Comparison of ENCODE assay signal across 1 cellular context in the genomic region with DNA sequence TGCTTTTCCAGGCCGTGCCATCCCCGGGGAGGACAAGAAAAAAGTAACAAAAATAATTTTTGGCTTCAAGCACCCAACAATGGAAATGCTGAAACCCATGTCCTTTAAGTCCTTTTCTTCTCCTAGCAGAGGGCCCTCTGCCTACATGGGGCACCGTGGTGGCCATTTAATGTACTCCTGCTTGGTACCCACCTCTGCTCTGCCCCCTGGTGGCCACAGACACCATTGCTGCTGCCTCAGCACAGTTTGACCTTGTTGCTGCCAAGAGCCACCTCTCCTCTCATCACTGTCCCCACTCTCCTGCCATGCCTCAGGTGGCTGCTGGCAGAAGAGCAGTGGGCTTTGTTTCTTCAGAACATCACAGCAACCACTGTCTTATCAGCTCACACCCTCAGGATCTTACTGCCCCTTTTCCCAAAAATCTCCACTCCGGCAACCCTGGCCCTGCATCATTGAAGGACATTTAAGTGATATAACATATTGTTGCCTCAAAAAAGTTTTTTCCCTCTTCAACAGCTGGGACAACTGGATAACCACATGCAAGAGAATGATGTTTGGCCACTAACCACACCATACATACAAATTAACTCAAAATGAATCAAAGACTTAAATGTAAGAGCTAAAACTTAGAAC.
A peak's percentile ranks its signal among the peaks of the same experiment; 100 is the strongest.
TF ChIP-seq lines count a peak whose summit lies in the region.

No MANE protein-coding gene starts in this region.

TF ChIP-seq in SK-N-SH, 30 proteins besides CTCF, POLR2A, EP300 and RAD21 (continued from another document):
- TF ChIP-seq, protein P1, sequence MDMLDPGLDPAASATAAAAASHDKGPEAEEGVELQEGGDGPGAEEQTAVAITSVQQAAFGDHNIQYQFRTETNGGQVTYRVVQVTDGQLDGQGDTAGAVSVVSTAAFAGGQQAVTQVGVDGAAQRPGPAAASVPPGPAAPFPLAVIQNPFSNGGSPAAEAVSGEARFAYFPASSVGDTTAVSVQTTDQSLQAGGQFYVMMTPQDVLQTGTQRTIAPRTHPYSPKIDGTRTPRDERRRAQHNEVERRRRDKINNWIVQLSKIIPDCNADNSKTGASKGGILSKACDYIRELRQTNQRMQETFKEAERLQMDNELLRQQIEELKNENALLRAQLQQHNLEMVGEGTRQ (IDR thresholded peaks at IDR 0.05; ENCODE audit: borderline replicate concordance, low read depth, low read length), result no peak
- no peak for TF ChIP-seq GABPA (IDR thresholded peaks at IDR 0.05; ENCODE audit: low read depth)
- TF ChIP-seq CHD2 (IDR thresholded peaks at IDR 0.05; ENCODE audit: low read length, partially characterized antibody), result peak; percentile 24
- TF ChIP-seq YY1 (IDR thresholded peaks at IDR 0.05; ENCODE audit: low read depth), result peak; percentile 62; the same call in 1 of the 2 replicates
- 0 out of 2 replicates have a peak, but pooled peaks have one; percentile 43 for TF ChIP-seq FOXJ3 (CRISPR knock-in tag; IDR thresholded peaks at IDR 0.05)
- TF ChIP-seq, protein P2, sequence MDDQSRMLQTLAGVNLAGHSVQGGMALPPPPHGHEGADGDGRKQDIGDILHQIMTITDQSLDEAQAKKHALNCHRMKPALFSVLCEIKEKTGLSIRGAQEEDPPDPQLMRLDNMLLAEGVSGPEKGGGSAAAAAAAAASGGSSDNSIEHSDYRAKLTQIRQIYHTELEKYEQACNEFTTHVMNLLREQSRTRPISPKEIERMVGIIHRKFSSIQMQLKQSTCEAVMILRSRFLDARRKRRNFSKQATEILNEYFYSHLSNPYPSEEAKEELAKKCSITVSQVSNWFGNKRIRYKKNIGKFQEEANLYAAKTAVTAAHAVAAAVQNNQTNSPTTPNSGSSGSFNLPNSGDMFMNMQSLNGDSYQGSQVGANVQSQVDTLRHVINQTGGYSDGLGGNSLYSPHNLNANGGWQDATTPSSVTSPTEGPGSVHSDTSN (IDR thresholded peaks at IDR 0.05), result no peak
- no peak for TF ChIP-seq RXRA (IDR thresholded peaks at IDR 0.05; ENCODE audit: borderline replicate concordance, low read depth)
